Comparison of ENCODE assay signal across 36 cellular contexts in genomic region chr11:70849031-70849430, GRCh38.
DNase-seq lines count a peak whose midpoint lies in the region; ATAC-seq, FAIRE-seq and TF ChIP-seq lines count a peak whose summit lies in the region.
"Had no signal": no experiment of that assay in that cellular context is flagged by ENCODE, and none has a peak within 500 bp of the region (broad histone marks: within the 10 kb centered on the region; RNA-seq: fewer than 3 reads in every experiment).

No MANE protein-coding gene starts in this region.

- H3K23me2 ChIP-seq in H1 (ENCODE audit: low read depth, low read length): no peaks in the 10 kb centered on the region

- H2BK20ac ChIP-seq in H1 (ENCODE audit: low read length): no peak overlapping the region

- POLR2A ChIA-PET in HepG2 (lab: Yijun Ruan, JAX): no interaction called here
- POLR2A ChIA-PET in Caco-2 (lab: Charles Lee): no interaction called here
- POLR2A ChIA-PET in WTC11 (lab: Charles Lee): no interaction called here
- POLR2A ChIA-PET in H1 (lab: Charles Lee; ENCODE audit: partially characterized antibody): interaction anchor here (1.3 kb wide), 1 partner anchor 23 kb away, joined by 4 read pairs; no protein-coding TSS in a partner anchor

- no peak overlapping the region for H2AK5ac ChIP-seq in H1 (ENCODE audit: low read depth, low read length)

- WGBS in HepG2 (ENCODE audit: low lambda C conversion rate): 97% methylated on average over 3 of the region's 3 CpGs
- no CpG with 5 or more reads among the region's 3 CpGs for WGBS in right lobe of liver (ENCODE audit: insufficient coverage, low coverage, low lambda C conversion rate, missing lambda C conversion rate)
- WGBS in H1 (ENCODE audit: extremely low coverage in 1 of 2, insufficient coverage in 1 of 2, insufficient read length in 1 of 2, insufficient replicate concordance in 2 of 2, low coverage in 1 of 2, low lambda C conversion rate in 2 of 2, missing lambda C conversion rate in 1 of 2), 2 experiments: 89% methylated on average over 3 of the region's 3 CpGs; no CpG with 5 or more reads in 1 of the 2 experiments

- H3K27me3 Mint-ChIP-seq in Caco-2 (ENCODE audit: insufficient read depth, unreplicated experiment) (no peaks in the 10 kb centered on the region), WTC11 (ENCODE audit: low read depth) (no peaks in the 10 kb centered on the region; the same call in 1 of the 2 replicates), type B pancreatic cell (no peaks in the 10 kb centered on the region)
- H3K27me3 Mint-ChIP-seq: CD4-positive, CD25-positive, alpha-beta regulatory T cell had no signal

- no peak overlapping the region for H4K5ac ChIP-seq in H1 (ENCODE audit: insufficient read length, low read depth, low read length)

- H4K8ac ChIP-seq in H1 (ENCODE audit: extremely low read depth, insufficient read depth, low read length): no peak overlapping the region

- H3K4me3 ChIP-seq in HepG2 (replicated peaks in 1 of 3; ENCODE audit: insufficient read depth in 1 of 3, low read depth in 2 of 3, low read length in 3 of 3) (no peak overlapping the region), right lobe of liver (no peak overlapping the region), Caco-2 (ENCODE audit: low read depth, low read length) (no peak overlapping the region), H1 (ENCODE audit: extremely low read depth in 1 of 4, insufficient read depth in 2 of 4, low read depth in 3 of 4, low read length in 4 of 4) (no peak overlapping the region)
- H3K4me3 ChIP-seq: A549; BLaER1; BLaER1 treated with 17β-estradiol and CSF1 and Interleukin-3, amounts not matched to agents 10 nM and 100 nM had no signal

- H2AFZ ChIP-seq in HepG2 (ENCODE audit: low read length) (no peak overlapping the region), H1 (ENCODE audit: low read length) (no peak overlapping the region)

- no peak overlapping the region for H3K56ac ChIP-seq in H1 (replicated peaks; ENCODE audit: insufficient read length, low read depth, low read length)

- no peak overlapping the region for H2BK120ac ChIP-seq in H1 (replicated peaks; ENCODE audit: low read depth, low read length)

- FAIRE-seq in HepG2 (lab: Jason Lieb, UNC) (no peak), H1 (lab: Jason Lieb, UNC) (no peak)
- FAIRE-seq: A204.1, A549, D721Med had no signal

- no peaks in the 10 kb centered on the region for H3K4me1 Mint-ChIP-seq in Caco-2 (ENCODE audit: low read depth, unreplicated experiment)
- peaks cover 4% of the 10 kb centered on the region for H3K4me1 Mint-ChIP-seq in WTC11
- peaks cover 6% of the 10 kb centered on the region for H3K4me1 Mint-ChIP-seq in type B pancreatic cell (ENCODE audit: unreplicated experiment)
- H3K4me1 Mint-ChIP-seq: B cell; CD14-positive monocyte; CD4-positive, alpha-beta memory T cell; CD4-positive, CD25-positive, alpha-beta regulatory T cell; CD8-positive, alpha-beta memory T cell had no signal

- no peak overlapping the region for H3K4me3 Mint-ChIP-seq in Caco-2 (ENCODE audit: unreplicated experiment)
- no peak overlapping the region for H3K4me3 Mint-ChIP-seq in WTC11
- no peak overlapping the region for H3K4me3 Mint-ChIP-seq in type B pancreatic cell
- H3K4me3 Mint-ChIP-seq: B cell; CD14-positive monocyte; CD4-positive, alpha-beta memory T cell; CD4-positive, alpha-beta T cell; CD4-positive, CD25-positive, alpha-beta regulatory T cell; CD8-positive, alpha-beta memory T cell; CD8-positive, alpha-beta T cell had no signal

- H4K20me1 ChIP-seq in HepG2 (ENCODE audit: insufficient read depth, low read length) (peaks cover 4% of the 10 kb centered on the region), H1 (replicated peaks in 1 of 2; ENCODE audit: control insufficient read depth in 1 of 2, insufficient read depth in 2 of 2, low read length in 2 of 2) (peaks cover 5 to 12% of the 10 kb centered on the region in 2 experiments)
- H4K20me1 ChIP-seq: BLaER1; BLaER1 treated with 17β-estradiol and CSF1 and Interleukin-3, amounts not matched to agents 10 nM and 100 nM had no signal

- H3K27ac ChIP-seq in HepG2 (ENCODE audit: extremely low read length, insufficient read depth, low read length) (no peak overlapping the region), right lobe of liver (no peak overlapping the region), H1 (ENCODE audit: low read depth, low read length) (no peak overlapping the region)
- H3K27ac ChIP-seq: 22Rv1; A549; BLaER1; BLaER1 treated with 17β-estradiol and CSF1 and Interleukin-3, amounts not matched to agents 10 nM and 100 nM; C4-2B had no signal

- H3K79me2 ChIP-seq in HepG2 (ENCODE audit: insufficient read depth, low read length): no peaks in the 10 kb centered on the region
- H3K79me2 ChIP-seq in H1 (ENCODE audit: control insufficient read depth in 1 of 2, insufficient read depth in 2 of 2, low read length in 2 of 2): no peaks in the 10 kb centered on the region

- no peak for DNase-seq in HepG2 (ENCODE audit: low spot score)
- no peak for DNase-seq in right lobe of liver
- no peak for DNase-seq in Caco-2
- DNase-seq in WTC11 (ENCODE audit: low spot score): no peak
- no peak for DNase-seq in H1 (ENCODE audit: low read depth in 1 of 2, low spot score in 2 of 2)
- no peak for DNase-seq in type B pancreatic cell (ENCODE audit: extremely low spot score, unreplicated experiment)
- DNase-seq: 8988T; ACHN; AML-193; BE2C; C1 segment of cervical spinal cord; Calu3; CD4-positive, alpha-beta memory T cell; CD4-positive, alpha-beta T cell; CD4-positive, CD25-positive, alpha-beta regulatory T cell; CD8-positive, alpha-beta memory T cell; CD8-positive, alpha-beta T cell; COR-L47; DMS 273 treated with DMSO at 0.1 percent for 48 hours; DMS153; DMS53; DMS79; DMS79 treated with DMSO at 0.1 percent for 48 hours; DND-41; EL had no signal

- BruUV-seq in HepG2 (replicated peaks; lab: Mats Ljungman, UMichigan) (no TSS peak), Caco-2 (replicated peaks; lab: Mats Ljungman, UMichigan) (no TSS peak)

- no peaks in the 10 kb centered on the region; the same call in 1 of the 2 replicates for H3K79me1 ChIP-seq in H1 (ENCODE audit: low read depth, low read length)

- H3K9ac ChIP-seq in HepG2 (ENCODE audit: insufficient read depth, low read depth, low read length) (no peak overlapping the region), H1 (replicated peaks in 1 of 4; ENCODE audit: extremely low read depth in 1 of 4, low read depth in 3 of 4, low read length in 3 of 4) (no peak overlapping the region)
- H3K9ac ChIP-seq: BLaER1; BLaER1 treated with 17β-estradiol and CSF1 and Interleukin-3, amounts not matched to agents 10 nM and 100 nM had no signal

- H3K4me2 ChIP-seq in HepG2 (ENCODE audit: low read depth, low read length) (no peak overlapping the region), H1 (ENCODE audit: insufficient read depth in 1 of 2, low read depth in 2 of 2, low read length in 2 of 2) (no peak overlapping the region)
- H3K4me2 ChIP-seq: A549; BLaER1; BLaER1 treated with 17β-estradiol and CSF1 and Interleukin-3, amounts not matched to agents 10 nM and 100 nM had no signal

- H3K27ac Mint-ChIP-seq in Caco-2 (ENCODE audit: unreplicated experiment): peak overlapping the region; percentile 51
- no peak overlapping the region for H3K27ac Mint-ChIP-seq in WTC11
- H3K27ac Mint-ChIP-seq in type B pancreatic cell: no peak overlapping the region
- H3K27ac Mint-ChIP-seq: B cell; CD14-positive monocyte; CD4-positive, alpha-beta memory T cell; CD4-positive, alpha-beta T cell; CD4-positive, CD25-positive, alpha-beta regulatory T cell; CD8-positive, alpha-beta memory T cell; CD8-positive, alpha-beta T cell had no signal

- H3K9me3 Mint-ChIP-seq in Caco-2 (ENCODE audit: unreplicated experiment) (no peaks in the 10 kb centered on the region), WTC11 (no peaks in the 10 kb centered on the region), type B pancreatic cell (no peaks in the 10 kb centered on the region)
- H3K9me3 Mint-ChIP-seq: CD4-positive, alpha-beta T cell had no signal

- TF ChIP-seq CTCF in HepG2 (CRISPR knock-in tag; IDR thresholded peaks at IDR 0.05): no peak
- TF ChIP-seq CTCF in right lobe of liver (IDR thresholded peaks at IDR 0.05): no peak
- no peak for TF ChIP-seq CTCF in Caco-2 (IDR thresholded peaks at IDR 0.05; ENCODE audit: insufficient read depth in 1 of 2, low read depth in 1 of 2, low read length in 1 of 2, severe bottlenecking in 1 of 2, unreplicated experiment in 1 of 2)
- no peak for TF ChIP-seq CTCF in WTC11 (IDR thresholded peaks at IDR 0.05)
- no peak for TF ChIP-seq CTCF in H1 (IDR thresholded peaks at IDR 0.05; ENCODE audit: control extremely low read depth in 1 of 3, insufficient read depth in 1 of 3, low read depth in 1 of 3, low read length in 3 of 3)
- no peak for TF ChIP-seq CTCF in type B pancreatic cell (conservative IDR thresholded peaks at IDR 0.05)

- H3K36me3 Mint-ChIP-seq in Caco-2 (ENCODE audit: insufficient read depth, unreplicated experiment) (peaks cover 34% of the 10 kb centered on the region), WTC11 (no peaks in the 10 kb centered on the region), type B pancreatic cell (no peaks in the 10 kb centered on the region)
- H3K36me3 Mint-ChIP-seq: CD14-positive monocyte; CD4-positive, alpha-beta memory T cell; CD4-positive, CD25-positive, alpha-beta regulatory T cell; CD8-positive, alpha-beta memory T cell; CD8-positive, alpha-beta T cell had no signal

- intact Hi-C loops in HepG2 (cut with micrococcal nuclease; ENCODE audit: unreplicated experiment) (no loop called here), right lobe of liver (cut with DNase I) (no loop called here), Caco-2 (cut with micrococcal nuclease; ENCODE audit: unreplicated experiment) (no loop called here)

- H3K36me3 ChIP-seq in HepG2 (replicated peaks in 1 of 2; ENCODE audit: control insufficient read depth in 1 of 2, insufficient read depth in 2 of 2, low read length in 2 of 2): peaks cover 12 to 19% of the 10 kb centered on the region in 2 experiments; a peak in 4 of 5 replicates
- H3K36me3 ChIP-seq in right lobe of liver: no peaks in the 10 kb centered on the region
- H3K36me3 ChIP-seq in Caco-2 (ENCODE audit: control insufficient read depth, insufficient read depth, low read length): peaks cover 2% of the 10 kb centered on the region; the same call in 1 of the 2 replicates
- no peaks in the 10 kb centered on the region for H3K36me3 ChIP-seq in H1 (ENCODE audit: control insufficient read depth in 2 of 4, insufficient read depth in 4 of 4, low read length in 3 of 4)
- H3K36me3 ChIP-seq: BE2C; BLaER1; BLaER1 treated with 17β-estradiol and CSF1 and Interleukin-3, amounts not matched to agents 10 nM and 100 nM had no signal

- no peak overlapping the region for H2BK5ac ChIP-seq in H1 (ENCODE audit: low read depth, low read length)

- H3K9me3 ChIP-seq in HepG2 (ENCODE audit: low read length) (no peaks in the 10 kb centered on the region), right lobe of liver (no peaks in the 10 kb centered on the region), Caco-2 (no peaks in the 10 kb centered on the region), H1 (ENCODE audit: insufficient read depth in 2 of 2, low read depth in 1 of 2, low read length in 1 of 2) (no peaks in the 10 kb centered on the region)
- H3K9me3 ChIP-seq: A549; BE2C; BLaER1; BLaER1 treated with 17β-estradiol and CSF1 and Interleukin-3, amounts not matched to agents 10 nM and 100 nM had no signal

- no peaks in the 10 kb centered on the region for H3K27me3 ChIP-seq in HepG2 (ENCODE audit: control insufficient read depth in 1 of 2, insufficient read depth in 2 of 2, low read length in 2 of 2)
- no peaks in the 10 kb centered on the region for H3K27me3 ChIP-seq in right lobe of liver
- H3K27me3 ChIP-seq in Caco-2 (replicated peaks; ENCODE audit: control insufficient read depth, insufficient read depth, low read length): no peaks in the 10 kb centered on the region
- H3K27me3 ChIP-seq in H1 (replicated peaks in 1 of 4; ENCODE audit: control insufficient read depth in 3 of 4, extremely low read depth in 1 of 4, insufficient read depth in 3 of 4, low read length in 3 of 4): no peaks in the 10 kb centered on the region
- H3K27me3 ChIP-seq: BE2C had no signal

- H4K91ac ChIP-seq in H1 (replicated peaks; ENCODE audit: insufficient read length, low read length): no peak overlapping the region

- no peak overlapping the region for H3K23ac ChIP-seq in H1 (ENCODE audit: insufficient read length)

- in situ Hi-C loops in HepG2 (cut with HindIII; ENCODE audit: extremely low pct_ligation_motif_present, low pct_unique_long_range_greater_than_20kb): no loop called here

- H2BK15ac ChIP-seq in H1 (ENCODE audit: low read length): no peak overlapping the region

- no peak overlapping the region for H2BK12ac ChIP-seq in H1 (ENCODE audit: low read depth, low read length)

- no peak overlapping the region for H3K18ac ChIP-seq in H1 (ENCODE audit: extremely low read depth, low read length)

- ATAC-seq in HepG2: no peak
- ATAC-seq in right lobe of liver: no peak
- ATAC-seq in WTC11: no peak
- ATAC-seq in GM19395 (IDR thresholded peaks at IDR 0.05; ENCODE audit: unreplicated experiment): no peak
- ATAC-seq in GM19351 (IDR thresholded peaks at IDR 0.05; ENCODE audit: unreplicated experiment): no peak
- ATAC-seq: A549; CD8-positive, alpha-beta T cell had no signal

- TF ChIP-seq RAD21 in HepG2 (CRISPR knock-in tag; IDR thresholded peaks at IDR 0.05) (no peak), H1 (IDR thresholded peaks at IDR 0.05 in 1 of 2, conservative IDR thresholded peaks at IDR 0.05 in 1 of 2; ENCODE audit: low read depth in 2 of 2, low read length in 2 of 2) (no peak)

- no peak for TF ChIP-seq EP300 in HepG2 (IDR thresholded peaks at IDR 0.05; ENCODE audit: low read depth in 2 of 2, low read length in 2 of 2)
- no peak for TF ChIP-seq EP300 in HepG2 (CRISPR knock-in tag; IDR thresholded peaks at IDR 0.05; ENCODE audit: borderline replicate concordance)
- TF ChIP-seq EP300 in H1 (IDR thresholded peaks at IDR 0.05; ENCODE audit: borderline replicate concordance in 1 of 2, low read depth in 2 of 2, low read length in 2 of 2): no peak

- no peaks in the 10 kb centered on the region for H3K4me1 ChIP-seq in HepG2 (ENCODE audit: insufficient read depth, low read length)
- H3K4me1 ChIP-seq in right lobe of liver: no peaks in the 10 kb centered on the region
- no peaks in the 10 kb centered on the region for H3K4me1 ChIP-seq in Caco-2
- H3K4me1 ChIP-seq in H1 (replicated peaks in 1 of 4; ENCODE audit: control insufficient read depth in 3 of 4, insufficient read depth in 4 of 4, low read length in 3 of 4): no peaks in the 10 kb centered on the region; a peak in 1 of 7 replicates
- H3K4me1 ChIP-seq: A549; BLaER1; BLaER1 treated with 17β-estradiol and CSF1 and Interleukin-3, amounts not matched to agents 10 nM and 100 nM had no signal

- TF ChIP-seq POLR2A in HepG2 (IDR thresholded peaks at IDR 0.05; ENCODE audit: insufficient read depth in 1 of 2, low read depth in 2 of 2, low read length in 2 of 2) (no peak), right lobe of liver (IDR thresholded peaks at IDR 0.05) (no peak), H1 (IDR thresholded peaks at IDR 0.05; ENCODE audit: control extremely low read depth in 1 of 2, low read depth in 2 of 2, low read length in 2 of 2) (no peak)

- CTCF ChIA-PET in HepG2 (lab: Yijun Ruan, JAX; ENCODE audit: low intra/inter-chr PET ratio, low total read pairs): no interaction called here
- CTCF ChIA-PET in Caco-2 (lab: Charles Lee): no interaction called here
- CTCF ChIA-PET in WTC11 (lab: Charles Lee): no interaction called here
- CTCF ChIA-PET in H1 (lab: Charles Lee; ENCODE audit: partially characterized antibody): interaction anchor here (1.3 kb wide), 1 partner anchor 95 kb away, joined by 3 read pairs; no protein-coding TSS in a partner anchor

- no peak overlapping the region for H3K4ac ChIP-seq in H1 (replicated peaks; ENCODE audit: insufficient read length, low read depth, low read length)

- H3K14ac ChIP-seq in H1 (ENCODE audit: insufficient read length): no peak overlapping the region

Comparison
In these comparisons a context has a peak if more than half of its experiments do, and no peak if none do; other contexts are left out.
1. Of the 50 proteins assayed by ChIP-seq in both HepG2 and WTC11: peak only in HepG2: none; only in WTC11: none; in both: ZNF121; in neither: 49.